Comparison of ENCODE assay signal across 7 cellular contexts in genomic region chr17:7383742-7384488, GRCh38. TPM values are rescaled to one million over a fixed set of nuclear protein-coding genes. Genes with fewer than 3 reads are reported as not detected.
A peak's percentile ranks its signal among the peaks of the same experiment; 100 is the strongest.
DNase-seq lines count a peak whose midpoint lies in the region; ATAC-seq and TF ChIP-seq lines count a peak whose summit lies in the region.
"Had no signal": no experiment of that assay in that cellular context is flagged by ENCODE, and none has a peak within 500 bp of the region (broad histone marks: within the 10 kb centered on the region; RNA-seq: fewer than 3 reads in every experiment).

No MANE protein-coding gene starts in this region.

- H3K9me3 Mint-ChIP-seq in effector memory CD8-positive, alpha-beta T cell, result no peaks in the 10 kb centered on the region

- TF ChIP-seq POLR2A in gastrocnemius medialis (IDR thresholded peaks at IDR 0.05), result no peak

- intact Hi-C loops in gastrocnemius medialis (cut with DNase I; ENCODE audit: low total_unique reads), result no loop called here

- H3K27ac Mint-ChIP-seq in effector memory CD8-positive, alpha-beta T cell, result peak overlapping the region; percentile 70 to 72

- ATAC-seq in GM19455 (IDR thresholded peaks at IDR 0.05; ENCODE audit: unreplicated experiment) (peak; percentile 60), gastrocnemius medialis (peak in 1 of 2 donors; percentile 38), HG02981 (IDR thresholded peaks at IDR 0.05; ENCODE audit: unreplicated experiment) (no peak), GM21737 (IDR thresholded peaks at IDR 0.05; ENCODE audit: unreplicated experiment) (no peak)
- peak; percentile 96 for ATAC-seq in effector memory CD8-positive, alpha-beta T cell (replicated peaks)

- no peaks in the 10 kb centered on the region for H3K9me3 ChIP-seq in gastrocnemius medialis

- no peak for TF ChIP-seq CTCF in gastrocnemius medialis (IDR thresholded peaks at IDR 0.05 in 4 of 5, conservative IDR thresholded peaks at IDR 0.05 in 1 of 5)

- peaks cover 17 to 29% (median 24%) of the 10 kb centered on the region in 3 donors for H3K27me3 ChIP-seq in gastrocnemius medialis

- in situ Hi-C loops in gastrocnemius medialis (cut with MboI; ENCODE audit: low sequenced_read_pairs in 4 of 4), result no loop called here

- DNase-seq in T follicular helper cell (ENCODE audit: low read depth) (peak; percentile 70), gastrocnemius medialis (no peak)
- DNase-seq in effector memory CD8-positive, alpha-beta T cell, result peak; percentile 66 to 74 (median 73)

- peak overlapping the region; percentile 42 to 61 (median 46) for H3K4me3 ChIP-seq in gastrocnemius medialis

- H3K27ac ChIP-seq in gastrocnemius medialis, result no peak overlapping the region

- H3K36me3 ChIP-seq in gastrocnemius medialis, result no peaks in the 10 kb centered on the region

- peaks cover 5 to 9% of the 10 kb centered on the region in 2 donors for H3K4me1 Mint-ChIP-seq in effector memory CD8-positive, alpha-beta T cell (ENCODE audit: low read depth in 2 of 2)

- peak overlapping the region; percentile 65 to 71 for H3K4me3 Mint-ChIP-seq in effector memory CD8-positive, alpha-beta T cell

- H3K4me1 ChIP-seq in gastrocnemius medialis, result peaks cover 18 to 25% of the 10 kb centered on the region in 2 donors

- H3K36me3 Mint-ChIP-seq in effector memory CD8-positive, alpha-beta T cell (ENCODE audit: insufficient read depth), result peaks cover 13% of the 10 kb centered on the region

- peaks cover 24 to 39% of the 10 kb centered on the region in 2 donors for H3K27me3 Mint-ChIP-seq in effector memory CD8-positive, alpha-beta T cell

RNA-seq across cellular contexts. Expression of gene TNK1, which starts 3.0 kb away (rescaled TPM):
- total RNA-seq in gastrocnemius medialis, result 1 to 10 TPM in 1 of 4 donors, under 1 TPM in 1, not detected in 2; 0.13 to 2.2 TPM

RNA-seq across cellular contexts. Expression of gene PLSCR3, which starts 10.4 kb away (rescaled TPM):
- 10 to 100 TPM in 3 of 4 donors, 1 to 10 TPM in 1; 8.9 to 20.3 (median 14.4) TPM for total RNA-seq in gastrocnemius medialis

RNA-seq across cellular contexts. Expression of gene TMEM256, which starts 20.0 kb away (rescaled TPM):
- 10 to 100 TPM; 28.9 to 65.6 (median 50.2) TPM for total RNA-seq in gastrocnemius medialis

RNA-seq across cellular contexts. Expression of gene NLGN2, which starts 23.7 kb away (rescaled TPM):
- 1 to 10 TPM; 4.2 to 6.6 (median 4.4) TPM for total RNA-seq in gastrocnemius medialis

RNA-seq across cellular contexts. Expression of gene TMEM95, which starts 29.0 kb away (rescaled TPM):
- not detected for total RNA-seq in gastrocnemius medialis
- total RNA-seq: epithelial cell of proximal tubule had no signal

Comparison
In these comparisons a context has a peak if more than half of its experiments do, and no peak if none do; other contexts are left out.
1. ATAC-seq: peak in GM19455 (single experiment) and effector memory CD8-positive, alpha-beta T cell (single experiment); none in HG02981 (single experiment) and GM21737 (single experiment).
2. DNase-seq: peak in T follicular helper cell (single experiment) and effector memory CD8-positive, alpha-beta T cell (3 of 3); none in gastrocnemius medialis (0 of 2).